30 cellular contexts compared by ENCODE assay signal in the genomic region with DNA sequence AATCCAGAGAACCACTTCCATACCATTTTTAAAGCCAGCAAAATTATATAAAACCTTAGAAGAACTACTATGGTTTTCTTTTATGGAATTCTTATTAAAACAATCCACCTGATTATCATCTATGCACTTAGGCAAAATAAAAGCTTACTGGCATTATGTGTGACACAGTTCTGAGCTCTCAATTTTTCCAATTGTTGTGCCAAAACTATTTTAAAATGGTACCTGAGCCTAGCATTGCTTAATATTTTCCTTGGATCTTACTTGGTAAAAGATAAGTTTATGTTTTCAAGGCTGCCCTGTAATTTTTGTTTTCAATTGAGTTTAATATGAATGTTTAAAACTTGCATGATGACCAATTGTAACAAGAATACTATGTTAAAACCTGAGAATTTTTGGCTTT.
"Had no signal": no experiment of that assay in that cellular context is flagged by ENCODE, and none has a peak within 500 bp of the region (broad histone marks: within the 10 kb centered on the region; RNA-seq: fewer than 3 reads in every experiment).

No MANE protein-coding gene starts in this region.

- H2AFZ ChIP-seq: PC-9 had no signal

- H3K27ac ChIP-seq: cardiac muscle cell, PC-9, SJCRH30, SK-N-MC had no signal

- ATAC-seq: activated CD8-positive, alpha-beta T cell treated with anti-CD3 and anti-CD28 coated beads for 36 hours; activated naive CD4-positive, alpha-beta T cell treated with anti-CD3 and anti-CD28 coated beads, Interleukin-2, amount 50 U/mL, for 72 hours; activated T-cell treated with anti-CD3 and anti-CD28 coated beads, Interleukin-2, amount 50 U/mL, for 72 hours; activated T-helper 17 cell treated with anti-CD3 and anti-CD28 coated beads, Interleukin-2, amount 50 U/mL, for 72 hours had no signal

- DNase-seq: activated CD4-positive, alpha-beta T cell treated with anti-CD3 and anti-CD28 coated beads, Interleukin-2, amount 10 ng/mL, durations not matched to agents 24 days and 14 days; activated CD4-positive, alpha-beta T cell treated with anti-CD3 and anti-CD28 coated beads, Interleukin-2, amount 50 U/mL, for 4 hours; activated CD8-positive, alpha-beta T cell treated with anti-CD3 and anti-CD28 coated beads for 36 hours; activated effector memory CD4-positive, alpha-beta T cell treated with anti-CD3 and anti-CD28 coated beads, Interleukin-2, amount 50 U/mL, for 16 hours; activated naive CD4-positive, alpha-beta T cell; activated T-cell treated with anti-CD3 and anti-CD28 coated beads, Interleukin-2, amount 50 U/mL, for 1 hour; activated T-cell treated with anti-CD3 and anti-CD28 coated beads, Interleukin-2, amount 50 U/mL, for 72 hours; anterior cingulate cortex; Kasumi-1; KG1; MG63; NCI-H1048; NCI-H1105 treated with DMSO at 0.1 percent for 48 hours; NCI-H1436; NCI-H1694 treated with DMSO at 0.1 percent for 48 hours; NCI-H2029 treated with DMSO at 0.1 percent for 48 hours; NCI-H2171 treated with DMSO at 0.1 percent for 48 hours; NCI-H2227 treated with DMSO at 0.1 percent for 48 hours; NCI-H446 treated with DMSO at 0.1 percent for 48 hours; NCI-H524; NCI-H69; NCI-H82; PC-9; Right ventricle myocardium superior; SJCRH30; T1000 had no signal

- H3K4me3 ChIP-seq: cardiac muscle cell, MG63, PC-9, SJCRH30, SK-N-MC had no signal

- H3K4me1 ChIP-seq: SJCRH30 had no signal

- H3K27me3 ChIP-seq: cardiac muscle cell, MG63, SJCRH30 had no signal

- H3K9me3 ChIP-seq: MG63, SJCRH30 had no signal

- H3K36me3 ChIP-seq: cardiac muscle cell, MG63, SJCRH30 had no signal

- H3K4me2 ChIP-seq: PC-9 had no signal
